ENCODE assay signal across 12 cellular contexts in the genomic region with DNA sequence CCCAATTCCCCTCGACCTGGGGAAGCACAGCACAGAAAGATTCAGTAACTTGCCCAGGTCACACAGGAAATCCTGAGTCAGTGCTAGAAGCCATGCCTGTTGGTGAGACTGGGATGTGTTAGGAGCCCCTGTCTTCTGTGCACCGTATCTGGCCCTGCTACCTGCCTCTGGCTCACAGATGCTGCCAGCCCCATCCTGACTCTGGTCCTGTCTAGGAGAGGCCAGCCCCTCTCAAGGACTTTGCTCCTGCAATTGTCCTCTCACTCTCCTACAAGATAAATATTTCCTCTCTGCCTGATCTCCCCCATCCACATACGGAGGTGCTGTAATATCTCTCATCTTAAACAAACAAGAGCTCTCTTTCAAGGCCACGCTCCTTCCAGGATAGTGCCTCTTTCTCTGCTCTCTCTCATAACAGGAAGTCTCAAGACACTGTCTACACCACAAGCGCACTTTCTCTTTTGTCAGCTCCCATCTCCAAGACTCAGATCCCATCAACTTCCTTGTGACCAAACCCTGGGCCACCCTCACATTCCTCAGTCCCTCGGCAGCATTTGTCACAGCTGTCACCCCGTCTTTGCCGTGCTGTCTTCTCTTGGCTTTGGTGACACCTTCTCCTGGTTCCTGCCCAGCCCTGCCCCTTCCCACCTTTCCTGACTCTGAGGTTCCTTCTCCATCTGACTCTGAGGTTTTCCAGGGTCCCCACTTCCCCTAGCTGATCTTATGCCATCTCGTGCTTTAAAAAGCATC. TPM values are rescaled to one million over a fixed set of nuclear protein-coding genes. Genes with fewer than 3 reads are reported as not detected.
A peak's percentile ranks its signal among the peaks of the same experiment; 100 is the strongest.
DNase-seq lines count a peak whose midpoint lies in the region; ATAC-seq, FAIRE-seq and TF ChIP-seq lines count a peak whose summit lies in the region.
"Had no signal": no experiment of that assay in that cellular context is flagged by ENCODE, and none has a peak within 500 bp of the region (broad histone marks: within the 10 kb centered on the region; RNA-seq: fewer than 3 reads in every experiment).

No MANE protein-coding gene starts in this region.

- CTCF ChIA-PET in HepG2 (lab: Yijun Ruan, JAX; ENCODE audit: low intra/inter-chr PET ratio, low total read pairs): no interaction called here
- CTCF ChIA-PET in PC-3 (lab: Charles Lee): no interaction called here

- H2BK5ac ChIP-seq in trophoblast cell (ENCODE audit: low read depth, low read length, poor library complexity): no peak overlapping the region

- H3K4ac ChIP-seq in trophoblast cell (ENCODE audit: low read depth, low read length): no peak overlapping the region

- no peaks in the 10 kb centered on the region for H3K9me3 Mint-ChIP-seq in endothelial cell (ENCODE audit: unreplicated experiment)
- no peaks in the 10 kb centered on the region for H3K9me3 Mint-ChIP-seq in type B pancreatic cell

- no peaks in the 10 kb centered on the region for H3F3A ChIP-seq in PC-3 (ENCODE audit: low read length, unreplicated experiment)

- POLR2A ChIA-PET in HepG2 (lab: Yijun Ruan, JAX): interaction anchor here (1.0 kb wide), 1 partner anchor 107 kb away, joined by 3 read pairs; no protein-coding TSS in a partner anchor
- POLR2A ChIA-PET in PC-3 (lab: Charles Lee; ENCODE audit: unreplicated experiment): no interaction called here

- no peak for TF ChIP-seq POLR2A in HepG2 (IDR thresholded peaks at IDR 0.05; ENCODE audit: insufficient read depth in 1 of 2, low read depth in 2 of 2, low read length in 2 of 2)
- no peak for TF ChIP-seq POLR2A in right lobe of liver (IDR thresholded peaks at IDR 0.05)

- no peak overlapping the region for H3K23ac ChIP-seq in trophoblast cell (ENCODE audit: low read length)

- H3K9ac ChIP-seq in HepG2 (ENCODE audit: insufficient read depth, low read depth, low read length) (no peak overlapping the region), PC-3 (ENCODE audit: low read length) (no peak overlapping the region), trophoblast cell (ENCODE audit: low read length) (no peak overlapping the region)

- peak; percentile 81 for FAIRE-seq in HepG2 (lab: Jason Lieb, UNC)

- no peak overlapping the region for H3K18ac ChIP-seq in trophoblast cell (ENCODE audit: low read length)

- intact Hi-C loops in HepG2 (cut with micrococcal nuclease; ENCODE audit: unreplicated experiment) (no loop called here), right lobe of liver (cut with DNase I) (no loop called here), PC-3 (cut with micrococcal nuclease) (no loop called here)

- H3K4me2 ChIP-seq in HepG2 (ENCODE audit: low read depth, low read length): peak overlapping the region; percentile 65
- H3K4me2 ChIP-seq in PC-3 (ENCODE audit: low read length): peak overlapping the region; percentile 31; the same call in 1 of the 2 replicates
- H3K4me2 ChIP-seq in trophoblast cell (ENCODE audit: low read length): no peak overlapping the region

- no peak overlapping the region for H4K91ac ChIP-seq in trophoblast cell (ENCODE audit: low read depth, low read length)

- H3K9me3 ChIP-seq in HepG2 (ENCODE audit: low read length) (no peaks in the 10 kb centered on the region), right lobe of liver (no peaks in the 10 kb centered on the region), PC-3 (ENCODE audit: low read length) (no peaks in the 10 kb centered on the region), trophoblast cell (ENCODE audit: insufficient read depth, low read depth, low read length) (peaks cover 2% of the 10 kb centered on the region)
- H3K9me3 ChIP-seq: SJCRH30, suprapubic skin had no signal

- no peaks in the 10 kb centered on the region for H3K9me2 ChIP-seq in PC-3 (replicated peaks; ENCODE audit: low read length)

- TF ChIP-seq EP300 in HepG2 (IDR thresholded peaks at IDR 0.05; ENCODE audit: low read depth in 2 of 2, low read length in 2 of 2) (peak in 1 of 2 experiments; percentile 60; a peak in 2 of 4 replicates), HepG2 (CRISPR knock-in tag; IDR thresholded peaks at IDR 0.05; ENCODE audit: borderline replicate concordance) (no peak)

- H3K79me1 ChIP-seq in trophoblast cell (ENCODE audit: low read length): no peaks in the 10 kb centered on the region

- H3K36me3 Mint-ChIP-seq in endothelial cell (ENCODE audit: low read depth, unreplicated experiment) (peaks cover 3% of the 10 kb centered on the region), type B pancreatic cell (no peaks in the 10 kb centered on the region)

- BruUV-seq in HepG2 (replicated peaks; lab: Mats Ljungman, UMichigan) (no TSS peak), PC-3 (replicated peaks; lab: Mats Ljungman, UMichigan) (no TSS peak)

- H3K27me3 ChIP-seq in HepG2 (ENCODE audit: control insufficient read depth in 1 of 2, insufficient read depth in 2 of 2, low read length in 2 of 2) (peaks cover 0 to 6% of the 10 kb centered on the region in 2 experiments; a peak in 3 of 5 replicates), right lobe of liver (no peaks in the 10 kb centered on the region), PC-3 (ENCODE audit: low read length) (no peaks in the 10 kb centered on the region), trophoblast cell (ENCODE audit: insufficient read depth, low read length) (no peaks in the 10 kb centered on the region)
- H3K27me3 ChIP-seq: suprapubic skin had no signal

- H4K8ac ChIP-seq in trophoblast cell (ENCODE audit: low read depth, low read length): no peak overlapping the region

- H4K12ac ChIP-seq in trophoblast cell (ENCODE audit: low read depth, low read length): no peak overlapping the region

- H3K79me2 ChIP-seq in HepG2 (ENCODE audit: insufficient read depth, low read length) (no peaks in the 10 kb centered on the region), PC-3 (ENCODE audit: low read length) (no peaks in the 10 kb centered on the region), trophoblast cell (ENCODE audit: control insufficient read depth, insufficient read depth, low read length, poor library complexity) (no peaks in the 10 kb centered on the region)

- H3K27ac ChIP-seq in HepG2 (ENCODE audit: extremely low read length, insufficient read depth, low read length) (no peak overlapping the region), right lobe of liver (no peak overlapping the region), PC-3 (ENCODE audit: low read length) (no peak overlapping the region), trophoblast cell (ENCODE audit: low read depth, low read length) (no peak overlapping the region)
- H3K27ac ChIP-seq: coronary artery, SJCRH30, suprapubic skin had no signal

- H3K4me1 ChIP-seq in HepG2 (ENCODE audit: insufficient read depth, low read length): peaks cover 58% of the 10 kb centered on the region
- no peaks in the 10 kb centered on the region for H3K4me1 ChIP-seq in right lobe of liver
- H3K4me1 ChIP-seq in PC-3 (ENCODE audit: insufficient read depth, low read length): no peaks in the 10 kb centered on the region
- H3K4me1 ChIP-seq in trophoblast cell (ENCODE audit: control insufficient read depth in 1 of 2, insufficient read depth in 2 of 2, low read length in 2 of 2): peaks cover 2 to 4% of the 10 kb centered on the region in 2 experiments
- H3K4me1 ChIP-seq: suprapubic skin had no signal

- H3K4me3 Mint-ChIP-seq in endothelial cell (ENCODE audit: unreplicated experiment) (peak overlapping the region; percentile 3), type B pancreatic cell (peak overlapping the region; percentile 7)

- TF ChIP-seq RAD21 in HepG2 (CRISPR knock-in tag; IDR thresholded peaks at IDR 0.05): no peak

- no peak for TF ChIP-seq CTCF in HepG2 (CRISPR knock-in tag; IDR thresholded peaks at IDR 0.05)
- no peak for TF ChIP-seq CTCF in right lobe of liver (IDR thresholded peaks at IDR 0.05)
- no peak for TF ChIP-seq CTCF in PC-3 (conservative IDR thresholded peaks at IDR 0.05; ENCODE audit: low read depth, low read length)
- TF ChIP-seq CTCF in endothelial cell (IDR thresholded peaks at IDR 0.05; ENCODE audit: unreplicated experiment): no peak
- no peak for TF ChIP-seq CTCF in type B pancreatic cell (conservative IDR thresholded peaks at IDR 0.05)

- H2AFZ ChIP-seq in HepG2 (ENCODE audit: low read length) (no peak overlapping the region), PC-3 (ENCODE audit: low read length) (peak overlapping the region; percentile 49; the same call in 1 of the 2 replicates), trophoblast cell (ENCODE audit: insufficient read depth, low read length, poor library complexity) (no peak overlapping the region)

- H3K14ac ChIP-seq in trophoblast cell (ENCODE audit: low read length): no peak overlapping the region

- no peak overlapping the region for H2BK12ac ChIP-seq in trophoblast cell (ENCODE audit: low read length)

- H3K27ac Mint-ChIP-seq in endothelial cell (ENCODE audit: unreplicated experiment) (no peak overlapping the region), type B pancreatic cell (peak overlapping the region; percentile 5)

- H2AK5ac ChIP-seq in trophoblast cell (ENCODE audit: low read length): no peak overlapping the region

- H3K27me3 Mint-ChIP-seq in endothelial cell (ENCODE audit: unreplicated experiment): peaks cover 16% of the 10 kb centered on the region
- no peaks in the 10 kb centered on the region for H3K27me3 Mint-ChIP-seq in type B pancreatic cell

- DNase-seq in HepG2 (ENCODE audit: low spot score): peak; percentile 35
- DNase-seq in right lobe of liver: no peak
- peak; percentile 12 for DNase-seq in PC-3
- DNase-seq in endothelial cell (ENCODE audit: low spot score): no peak
- DNase-seq in type B pancreatic cell (ENCODE audit: extremely low spot score, unreplicated experiment): no peak
- DNase-seq in H4 (ENCODE audit: low spot score): no peak
- DNase-seq in trophoblast cell: no peak
- DNase-seq: NCI-H446 treated with DMSO at 0.1 percent for 48 hours, SJCRH30 had no signal

- H2BK120ac ChIP-seq in trophoblast cell (ENCODE audit: insufficient read depth, low read length, poor library complexity): no peak overlapping the region

- H3K4me3 ChIP-seq in HepG2 (replicated peaks in 1 of 3; ENCODE audit: insufficient read depth in 1 of 3, low read depth in 2 of 3, low read length in 3 of 3) (0 out of 6 replicates have a peak overlapping the region, but pooled peaks of 1 of the 3 experiments have one; percentile 28), right lobe of liver (no peak overlapping the region), PC-3 (ENCODE audit: low read length) (no peak overlapping the region), trophoblast cell (ENCODE audit: low read depth, low read length) (no peak overlapping the region)
- H3K4me3 ChIP-seq: coronary artery, SJCRH30, suprapubic skin had no signal

- in situ Hi-C loops in HepG2 (cut with HindIII; ENCODE audit: extremely low pct_ligation_motif_present, low pct_unique_long_range_greater_than_20kb): no loop called here

- 8% methylated on average over 8 of the region's 9 CpGs for whole genome bisulfite sequencing in HepG2 (ENCODE audit: low lambda C conversion rate)
- 42% methylated on average over 8 of the region's 9 CpGs for WGBS in right lobe of liver (ENCODE audit: insufficient coverage, low coverage, low lambda C conversion rate, missing lambda C conversion rate)
- no CpG with 5 or more reads among the region's 9 CpGs for WGBS in trophoblast cell (ENCODE audit: extremely low coverage, insufficient coverage, insufficient read length)

- peaks cover 31% of the 10 kb centered on the region for H3K4me1 Mint-ChIP-seq in endothelial cell (ENCODE audit: unreplicated experiment)
- peaks cover 21% of the 10 kb centered on the region for H3K4me1 Mint-ChIP-seq in type B pancreatic cell (ENCODE audit: unreplicated experiment)

- peak; percentile 63 for ATAC-seq in HepG2
- no peak for ATAC-seq in right lobe of liver
- ATAC-seq in PC-3: peak; percentile 54
- ATAC-seq in HG02623 (IDR thresholded peaks at IDR 0.05; ENCODE audit: unreplicated experiment): no peak

- no peaks in the 10 kb centered on the region for H3K36me3 ChIP-seq in HepG2 (replicated peaks in 1 of 2; ENCODE audit: control insufficient read depth in 1 of 2, insufficient read depth in 2 of 2, low read length in 2 of 2)
- H3K36me3 ChIP-seq in right lobe of liver: no peaks in the 10 kb centered on the region
- H3K36me3 ChIP-seq in PC-3 (ENCODE audit: low read depth, low read length): no peaks in the 10 kb centered on the region
- no peaks in the 10 kb centered on the region for H3K36me3 ChIP-seq in trophoblast cell (ENCODE audit: control insufficient read depth in 1 of 2, insufficient read depth in 2 of 2, low read length in 2 of 2)
- H3K36me3 ChIP-seq: SJCRH30, suprapubic skin had no signal

- no peaks in the 10 kb centered on the region for H4K20me1 ChIP-seq in HepG2 (ENCODE audit: insufficient read depth, low read length)
- H4K20me1 ChIP-seq in PC-3 (ENCODE audit: low read length): no peaks in the 10 kb centered on the region

RNA-seq across cellular contexts. Expression of a gene that starts 1.9 kb away (rescaled TPM):
- total RNA-seq in HepG2 (2016; rRNA removed; fragmentation: Illumina TruSeq; extraction: Trizol) (not detected in 2 replicates), right lobe of liver (under 1 TPM; 0.09 to 0.49 (median 0.24) TPM), PC-3 (2014; rRNA removed) (not detected in 2 replicates), endothelial cell (ENCODE audit: unreplicated experiment) (not detected), type B pancreatic cell (ENCODE audit: low replicate concordance) (1.2 and 8.7 TPM in 2 replicates)
- total RNA-seq in HepG2 (2016; cell fraction: cytosol; rRNA removed; fragmentation: Illumina TruSeq; extraction: Trizol; ENCODE audit: low read depth): not detected in 2 replicates
- total RNA-seq in HepG2 (2016; cell fraction: insoluble cytoplasmic fraction; rRNA removed; fragmentation: Illumina TruSeq; extraction: Trizol): not detected in 2 replicates
- total RNA-seq in HepG2 (2016; cell fraction: membrane; rRNA removed; fragmentation: Illumina TruSeq; extraction: Trizol): not detected in 2 replicates
- total RNA-seq in HepG2 (2016; cell fraction: nucleus; rRNA removed; fragmentation: Illumina TruSeq; extraction: Trizol): not detected in 2 replicates
- polyA plus RNA-seq in HepG2 (2011; rRNA removed): 0.07 TPM in 1 of 2 replicates, not detected in the other
- not detected in 2 replicates for polyA plus RNA-seq in HepG2 (2011; cell fraction: cytosol; rRNA removed)
- polyA plus RNA-seq in HepG2 (2011; cell fraction: nucleus; rRNA removed): not detected in 2 replicates
- not detected in 2 replicates for polyA plus RNA-seq in HepG2 (2012)
- not detected in 2 replicates for polyA plus RNA-seq in HepG2 (2016; cell fraction: cytosol; fragmentation: Illumina TruSeq; extraction: Trizol; ENCODE audit: low read depth)
- polyA plus RNA-seq in HepG2 (2016; cell fraction: insoluble cytoplasmic fraction; fragmentation: Illumina TruSeq; extraction: Trizol; ENCODE audit: low read depth): not detected in 2 replicates
- polyA plus RNA-seq in HepG2 (2016; cell fraction: membrane; fragmentation: Illumina TruSeq; extraction: Trizol; ENCODE audit: low read depth): not detected in 2 replicates
- polyA plus RNA-seq in HepG2 (2016; cell fraction: nucleus; fragmentation: Illumina TruSeq; extraction: Trizol; ENCODE audit: insufficient read depth, low read depth): not detected in 2 replicates
- not detected in 2 replicates for polyA minus RNA-seq in HepG2 (2011; rRNA and poly(A)+ RNA removed; ENCODE audit: low replicate concordance)
- not detected in 2 replicates for polyA minus RNA-seq in HepG2 (2011; cell fraction: cytosol; rRNA and poly(A)+ RNA removed)
- not detected in 2 replicates for polyA minus RNA-seq in HepG2 (2011; cell fraction: nucleus; rRNA and poly(A)+ RNA removed)
- not detected in 2 replicates for total RNA-seq in H4 (2014; rRNA removed; shearing (Covaris generic))
- polyA plus RNA-seq in trophoblast cell (2013): not detected in 2 replicates
- total RNA-seq: SJCRH30 had no signal

RNA-seq across cellular contexts. Expression of a gene that starts 30.8 kb away (rescaled TPM):
- total RNA-seq in HepG2 (2016; rRNA removed; fragmentation: Illumina TruSeq; extraction: Trizol) (not detected in 2 replicates), right lobe of liver (not detected), PC-3 (2014; rRNA removed) (not detected in 2 replicates), endothelial cell (ENCODE audit: unreplicated experiment) (not detected), type B pancreatic cell (ENCODE audit: low replicate concordance) (1.0 and 1.2 TPM in 2 replicates)
- not detected in 2 replicates for total RNA-seq in HepG2 (2016; cell fraction: cytosol; rRNA removed; fragmentation: Illumina TruSeq; extraction: Trizol; ENCODE audit: low read depth)
- total RNA-seq in HepG2 (2016; cell fraction: insoluble cytoplasmic fraction; rRNA removed; fragmentation: Illumina TruSeq; extraction: Trizol): not detected in 2 replicates
- not detected in 2 replicates for total RNA-seq in HepG2 (2016; cell fraction: membrane; rRNA removed; fragmentation: Illumina TruSeq; extraction: Trizol)
- not detected in 2 replicates for total RNA-seq in HepG2 (2016; cell fraction: nucleus; rRNA removed; fragmentation: Illumina TruSeq; extraction: Trizol)
- 0.01 TPM in 1 of 2 replicates, not detected in the other for polyA plus RNA-seq in HepG2 (2011; rRNA removed)
- polyA plus RNA-seq in HepG2 (2011; cell fraction: cytosol; rRNA removed): not detected in 2 replicates
- polyA plus RNA-seq in HepG2 (2011; cell fraction: nucleus; rRNA removed): 0.10 TPM in 1 of 2 replicates, not detected in the other
- polyA plus RNA-seq in HepG2 (2012): 0.07 TPM in 1 of 2 replicates, not detected in the other
- not detected in 2 replicates for polyA plus RNA-seq in HepG2 (2016; cell fraction: cytosol; fragmentation: Illumina TruSeq; extraction: Trizol; ENCODE audit: low read depth)
- not detected in 2 replicates for polyA plus RNA-seq in HepG2 (2016; cell fraction: insoluble cytoplasmic fraction; fragmentation: Illumina TruSeq; extraction: Trizol; ENCODE audit: low read depth)
- polyA plus RNA-seq in HepG2 (2016; cell fraction: membrane; fragmentation: Illumina TruSeq; extraction: Trizol; ENCODE audit: low read depth): not detected in 2 replicates
- not detected in 2 replicates for polyA plus RNA-seq in HepG2 (2016; cell fraction: nucleus; fragmentation: Illumina TruSeq; extraction: Trizol; ENCODE audit: insufficient read depth, low read depth)
- polyA minus RNA-seq in HepG2 (2011; rRNA and poly(A)+ RNA removed; ENCODE audit: low replicate concordance): 0.30 TPM in 1 of 2 replicates, not detected in the other
- not detected in 2 replicates for polyA minus RNA-seq in HepG2 (2011; cell fraction: cytosol; rRNA and poly(A)+ RNA removed)
- polyA minus RNA-seq in HepG2 (2011; cell fraction: nucleus; rRNA and poly(A)+ RNA removed): not detected in 2 replicates
- total RNA-seq in H4 (2014; rRNA removed; shearing (Covaris generic)): not detected in 2 replicates
- polyA plus RNA-seq in trophoblast cell (2013): 0.05 and 0.12 TPM in 2 replicates
- total RNA-seq: SJCRH30 had no signal

Comparison
In these comparisons a context has a peak if more than half of its experiments do, and no peak if none do; other contexts are left out.
1. ATAC-seq: peak in HepG2 (single experiment) and PC-3 (single experiment); none in right lobe of liver (0 of 4) and HG02623 (single experiment).
2. DNase-seq: peak in HepG2 (single experiment) and PC-3 (single experiment); none in right lobe of liver (0 of 3), endothelial cell (single experiment), type B pancreatic cell (single experiment), H4 (single experiment) and trophoblast cell (0 of 2).